In the genomic region with DNA sequence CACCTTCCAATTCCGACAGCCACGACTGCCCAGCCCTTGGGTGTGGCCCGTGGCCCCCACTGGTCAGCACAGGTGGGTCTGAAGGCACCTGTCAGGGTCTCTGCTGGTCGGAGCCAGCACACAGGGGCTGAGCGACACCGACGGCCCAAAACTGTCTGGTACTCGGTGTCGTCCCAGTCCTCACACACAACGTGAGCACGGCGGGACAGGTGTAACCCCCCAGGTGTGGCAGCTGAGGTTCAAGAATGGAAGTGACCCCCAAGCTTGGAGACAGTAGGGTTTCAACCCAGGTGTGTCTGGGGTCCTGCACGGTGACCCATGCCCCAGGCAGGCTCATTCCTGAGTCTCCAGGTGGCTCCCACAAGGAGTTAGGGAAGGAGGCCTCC, we compare ENCODE assay signal across 10 cellular contexts. TPM values are rescaled to one million over a fixed set of nuclear protein-coding genes. Genes with fewer than 3 reads are reported as not detected.
DNase-seq lines count a peak whose midpoint lies in the region; ATAC-seq and TF ChIP-seq lines count a peak whose summit lies in the region.
"Had no signal": no experiment of that assay in that cellular context is flagged by ENCODE, and none has a peak within 500 bp of the region (broad histone marks: within the 10 kb centered on the region; RNA-seq: fewer than 3 reads in every experiment).

No MANE protein-coding gene starts in this region.

- no peak for TF ChIP-seq CTCF in heart left ventricle (IDR thresholded peaks at IDR 0.05)
- no peak for TF ChIP-seq CTCF in MCF 10A (IDR thresholded peaks at IDR 0.05; ENCODE audit: unreplicated experiment)
- TF ChIP-seq CTCF in upper lobe of right lung (IDR thresholded peaks at IDR 0.05): no peak

- H3K27me3 ChIP-seq in heart left ventricle: no peaks in the 10 kb centered on the region
- no peaks in the 10 kb centered on the region for H3K27me3 ChIP-seq in upper lobe of right lung

- H3K9me3 Mint-ChIP-seq in MCF 10A (ENCODE audit: unreplicated experiment) (no peaks in the 10 kb centered on the region), memory B cell (no peaks in the 10 kb centered on the region)

- peak overlapping the region in 4 of 12 donors; percentile 75 to 86 (median 81) for H3K27ac ChIP-seq in heart left ventricle
- H3K27ac ChIP-seq in upper lobe of right lung: peak overlapping the region; percentile 92

- H3K4me1 Mint-ChIP-seq in MCF 10A (ENCODE audit: insufficient read depth, unreplicated experiment) (peaks cover 18% of the 10 kb centered on the region), memory B cell (peaks cover 16% of the 10 kb centered on the region)

- H3K9me3 ChIP-seq in heart left ventricle: no peaks in the 10 kb centered on the region
- H3K9me3 ChIP-seq in upper lobe of right lung: no peaks in the 10 kb centered on the region

- BruUV-seq in MCF 10A (replicated peaks; lab: Mats Ljungman, UMichigan): no TSS peak

- 80 to 93% (median 90%) methylated on average over 13 of the region's 13 CpGs for WGBS in heart left ventricle, 4 donors

- H3K36me3 ChIP-seq in heart left ventricle (peaks cover 0 to 27% (median 21%) of the 10 kb centered on the region in 9 donors), upper lobe of right lung (peaks cover 20% of the 10 kb centered on the region)

- peak overlapping the region; percentile 83 for H3K4me3 Mint-ChIP-seq in MCF 10A (ENCODE audit: unreplicated experiment)
- H3K4me3 Mint-ChIP-seq in memory B cell: peak overlapping the region; percentile 71

- intact Hi-C loops in heart left ventricle (cut with DNase I) (loop anchor here in 3 of 10 donors (2.0 to 10.0 kb wide), 5 partner anchors 31 to 362 kb away; a partner anchor contains a TSS), left ventricle myocardium superior (cut with micrococcal nuclease) (no loop called here), MCF 10A (cut with micrococcal nuclease) (no loop called here), upper lobe of right lung (cut with DNase I) (no loop called here)

- CTCF ChIA-PET in MCF 10A (lab: Yijun Ruan, JAX): interaction anchor here (0.7 to 5.1 kb wide), 2 partner anchors 41 to 164 kb away, joined by 3 to 47 read pairs; a partner anchor contains a TSS

- ATAC-seq in heart left ventricle (no peak), left ventricle myocardium superior (no peak), memory B cell (ENCODE audit: low read depth) (no peak), upper lobe of right lung (no peak), GM21447 (IDR thresholded peaks at IDR 0.05; ENCODE audit: unreplicated experiment) (no peak), HG03571 (IDR thresholded peaks at IDR 0.05; ENCODE audit: unreplicated experiment) (no peak), GM18868 (IDR thresholded peaks at IDR 0.05; ENCODE audit: unreplicated experiment) (no peak)

- no peak for TF ChIP-seq POLR2A in heart left ventricle (IDR thresholded peaks at IDR 0.05)

- H3K36me3 Mint-ChIP-seq in MCF 10A (ENCODE audit: insufficient read depth, unreplicated experiment) (peaks cover 11% of the 10 kb centered on the region), memory B cell (peaks cover 2% of the 10 kb centered on the region)

- H3K27me3 Mint-ChIP-seq in MCF 10A (ENCODE audit: insufficient read depth, unreplicated experiment) (no peaks in the 10 kb centered on the region), memory B cell (no peaks in the 10 kb centered on the region)

- no peak for DNase-seq in heart left ventricle
- DNase-seq in left ventricle myocardium superior: no peak
- no peak for DNase-seq in MCF 10A (ENCODE audit: unreplicated experiment)
- DNase-seq in memory B cell (ENCODE audit: low spot score in 2 of 2): no peak
- no peak for DNase-seq in upper lobe of right lung
- DNase-seq: cortex of kidney had no signal

- H3K27ac Mint-ChIP-seq in MCF 10A (ENCODE audit: low read depth, unreplicated experiment): no peak overlapping the region
- peak overlapping the region; percentile 84 for H3K27ac Mint-ChIP-seq in memory B cell

- peaks cover 0 to 52% (median 21%) of the 10 kb centered on the region in 12 donors for H3K4me1 ChIP-seq in heart left ventricle
- H3K4me1 ChIP-seq in upper lobe of right lung: peaks cover 38% of the 10 kb centered on the region

- POLR2A ChIA-PET in MCF 10A (lab: Yijun Ruan, JAX): interaction anchor here (3.8 kb wide), 1 partner anchor 44 kb away, joined by 42 read pairs; a partner anchor contains a TSS

- H3K4me3 ChIP-seq in heart left ventricle (peak overlapping the region in 10 of 12 donors; percentile 70 to 98 (median 91)), upper lobe of right lung (peak overlapping the region; percentile 100)

RNA-seq across cellular contexts. Expression of a gene that starts 1.0 kb away (rescaled TPM):
- total RNA-seq in heart left ventricle: 10 to 100 TPM; 10.7 to 22.7 (median 13.3) TPM
- 10 to 100 TPM; 14.1 to 16.4 TPM for polyA plus RNA-seq in heart left ventricle
- total RNA-seq in left ventricle myocardium superior: 14.6 TPM
- total RNA-seq in MCF 10A (2022): 26.0 and 31.6 TPM in 2 replicates
- total RNA-seq in upper lobe of right lung: 32.8 TPM

RNA-seq across cellular contexts. Expression of a gene that starts 1.2 kb away (rescaled TPM):
- total RNA-seq in heart left ventricle: 10 to 100 TPM; 20.3 to 65.7 (median 44.2) TPM
- 10 to 100 TPM; 30.3 to 51.3 TPM for polyA plus RNA-seq in heart left ventricle
- 59.0 TPM for total RNA-seq in left ventricle myocardium superior
- total RNA-seq in MCF 10A (2022): 35.6 and 42.6 TPM in 2 replicates
- total RNA-seq in upper lobe of right lung: 43.9 TPM

RNA-seq across cellular contexts. Expression of a gene that starts 10.7 kb away (rescaled TPM):
- total RNA-seq in heart left ventricle: not detected
- not detected for polyA plus RNA-seq in heart left ventricle
- total RNA-seq in left ventricle myocardium superior: not detected
- total RNA-seq in MCF 10A (2022): not detected in 2 replicates
- not detected for total RNA-seq in upper lobe of right lung
- total RNA-seq: RPMI7951 had no signal

RNA-seq across cellular contexts. Expression of a gene that starts 44.0 kb away (rescaled TPM):
- total RNA-seq in heart left ventricle (10 to 100 TPM; 26.6 to 75.8 (median 44.2) TPM), left ventricle myocardium superior (40.9 TPM), MCF 10A (2022) (231 and 248 TPM in 2 replicates), upper lobe of right lung (85.2 TPM)
- polyA plus RNA-seq in heart left ventricle: 100 to 1,000 TPM in 1 of 2 donors, 10 to 100 TPM in 1; 62.6 to 129 TPM

RNA-seq across cellular contexts. Expression of a gene that starts 52.1 kb away (rescaled TPM):
- total RNA-seq in heart left ventricle (1 to 10 TPM in 4 of 9 donors, under 1 TPM in 5; 0.23 to 6.1 (median 0.70) TPM), left ventricle myocardium superior (0.97 TPM), MCF 10A (2022) (5.3 and 16.6 TPM in 2 replicates), upper lobe of right lung (1.0 TPM)
- polyA plus RNA-seq in heart left ventricle: under 1 TPM; 0.19 to 0.40 TPM
